Comparison of ENCODE assay signal across 20 cellular contexts in genomic region chr9:83034587-83034986, GRCh38. TPM values are rescaled to one million over a fixed set of nuclear protein-coding genes. Genes with fewer than 3 reads are reported as not detected.
DNase-seq lines count a peak whose midpoint lies in the region; ATAC-seq and TF ChIP-seq lines count a peak whose summit lies in the region.
"Had no signal": no experiment of that assay in that cellular context is flagged by ENCODE, and none has a peak within 500 bp of the region (broad histone marks: within the 10 kb centered on the region; RNA-seq: fewer than 3 reads in every experiment).

No MANE protein-coding gene starts in this region.

- H3K4me3 ChIP-seq in HCT116 (replicated peaks in 1 of 2; ENCODE audit: low read depth in 1 of 2, low read length in 2 of 2): no peak overlapping the region
- no peak overlapping the region for H3K4me3 ChIP-seq in Caco-2 (ENCODE audit: low read depth, low read length)
- H3K4me3 ChIP-seq: esophagus muscularis mucosa, heart right ventricle, K562, right atrium auricular region, SJSA1 had no signal

- no peaks in the 10 kb centered on the region for H3K4me1 Mint-ChIP-seq in Caco-2 (ENCODE audit: low read depth, unreplicated experiment)

- H3K9me2 ChIP-seq in HCT116 (ENCODE audit: insufficient read depth): no peaks in the 10 kb centered on the region

- H2AFZ ChIP-seq in HCT116 (ENCODE audit: low read depth, low read length, poor library complexity, severe bottlenecking): no peak overlapping the region

- DNase-seq in ACHN (peak; percentile 62), HCT116 (ENCODE audit: low read depth, low spot score) (no peak), RPMI7951 (ENCODE audit: low read depth) (peak; percentile 56), glomerular visceral epithelial cell (ENCODE audit: extremely low spot score) (peak; percentile 84), Caco-2 (no peak), GM20000 (ENCODE audit: low spot score) (no peak)
- DNase-seq: activated effector memory CD4-positive, alpha-beta T cell treated with anti-CD3 and anti-CD28 coated beads, Interleukin-2, amount 50 U/mL, for 16 hours; anterior cingulate cortex; COR-L47; heart right ventricle; left cardiac atrium; NCI-H1092 treated with DMSO at 0.1 percent for 48 hours; T-helper 9 cell had no signal

- TF ChIP-seq RAD21 in HCT116 (IDR thresholded peaks at IDR 0.05; ENCODE audit: low read depth): 0 out of 2 replicates have a peak, but pooled peaks have one; percentile 9

- no peak overlapping the region for H3K27ac Mint-ChIP-seq in Caco-2 (ENCODE audit: unreplicated experiment)
- H3K27ac Mint-ChIP-seq: dendritic cell treated with granulocyte-macrophage colony-stimulating factor and Interleukin-4, amounts not matched to agents 40 ng/mL and 50 ng/mL, for 4 days had no signal

- RAD21 ChIA-PET in HCT116 (lab: Charles Lee; ENCODE audit: low non-redundant PET in 1 of 2, low total read pairs in 2 of 2, uncharacterized antibody in 2 of 2, unreplicated experiment in 2 of 2): no interaction called here

- H3K9ac ChIP-seq in HCT116 (ENCODE audit: low read length): no peak overlapping the region

- TF ChIP-seq CTCF in HCT116 (IDR thresholded peaks at IDR 0.05 in 2 of 3, conservative IDR thresholded peaks at IDR 0.05 in 1 of 3; ENCODE audit: borderline replicate concordance in 1 of 3, insufficient read depth in 1 of 3, low read depth in 2 of 3, low read length in 2 of 3) (no peak), Caco-2 (IDR thresholded peaks at IDR 0.05; ENCODE audit: insufficient read depth in 1 of 2, low read depth in 1 of 2, low read length in 1 of 2, severe bottlenecking in 1 of 2, unreplicated experiment in 1 of 2) (no peak), GM20000 (IDR thresholded peaks at IDR 0.05; ENCODE audit: extremely low read depth, missing control alignments) (no peak)

- H3K4me1 ChIP-seq in HCT116 (ENCODE audit: control insufficient read depth in 1 of 2, insufficient read depth in 2 of 2, low read length in 2 of 2) (no peaks in the 10 kb centered on the region), Caco-2 (no peaks in the 10 kb centered on the region)
- H3K4me1 ChIP-seq: esophagus muscularis mucosa, heart right ventricle, right atrium auricular region had no signal

- CTCF ChIA-PET in HCT116 (lab: Charles Lee) (no interaction called here), Caco-2 (lab: Charles Lee) (no interaction called here)

- H3K27me3 Mint-ChIP-seq in Caco-2 (ENCODE audit: insufficient read depth, unreplicated experiment): no peaks in the 10 kb centered on the region
- H3K27me3 Mint-ChIP-seq: dendritic cell treated with granulocyte-macrophage colony-stimulating factor and Interleukin-4, amounts not matched to agents 40 ng/mL and 50 ng/mL, for 4 days had no signal

- no peak overlapping the region for H3K27ac ChIP-seq in HCT116 (ENCODE audit: low read depth, low read length)
- H3K27ac ChIP-seq: esophagus muscularis mucosa, heart right ventricle, right atrium auricular region, SJSA1 had no signal

- no peaks in the 10 kb centered on the region for H3K36me3 ChIP-seq in HCT116 (ENCODE audit: control insufficient read depth in 1 of 2, insufficient read depth in 2 of 2, low read length in 2 of 2)
- no peaks in the 10 kb centered on the region for H3K36me3 ChIP-seq in Caco-2 (ENCODE audit: control insufficient read depth, insufficient read depth, low read length)
- H3K36me3 ChIP-seq: esophagus muscularis mucosa, heart right ventricle, right atrium auricular region, SJSA1 had no signal

- H4K20me1 ChIP-seq in HCT116 (ENCODE audit: insufficient read depth): no peaks in the 10 kb centered on the region

- H3K9me3 ChIP-seq in HCT116 (ENCODE audit: control insufficient read depth in 1 of 2, insufficient read depth in 1 of 2, low read depth in 1 of 2, low read length in 2 of 2) (no peaks in the 10 kb centered on the region), Caco-2 (no peaks in the 10 kb centered on the region)
- H3K9me3 ChIP-seq: esophagus muscularis mucosa, heart right ventricle, right atrium auricular region, SJSA1 had no signal

- no peaks in the 10 kb centered on the region for H3K27me3 ChIP-seq in HCT116 (ENCODE audit: insufficient read depth, low read length)
- H3K27me3 ChIP-seq in Caco-2 (replicated peaks; ENCODE audit: control insufficient read depth, insufficient read depth, low read length): no peaks in the 10 kb centered on the region
- H3K27me3 ChIP-seq: right atrium auricular region, SJSA1 had no signal

- H3K9me3 Mint-ChIP-seq in Caco-2 (ENCODE audit: unreplicated experiment): no peaks in the 10 kb centered on the region
- H3K9me3 Mint-ChIP-seq: dendritic cell treated with granulocyte-macrophage colony-stimulating factor and Interleukin-4, amounts not matched to agents 40 ng/mL and 50 ng/mL, for 4 days had no signal

- no peak overlapping the region for H3K4me2 ChIP-seq in HCT116 (ENCODE audit: low read length)

- no peak for TF ChIP-seq POLR2A in HCT116 (IDR thresholded peaks at IDR 0.05; ENCODE audit: borderline replicate concordance, extremely low read depth, insufficient read depth, insufficient read length)

- peak; percentile 32; the same call in 1 of the 2 replicates for ATAC-seq in HCT116
- ATAC-seq in GM19397 (IDR thresholded peaks at IDR 0.05; ENCODE audit: unreplicated experiment): no peak
- no peak for ATAC-seq in GM21526 (IDR thresholded peaks at IDR 0.05; ENCODE audit: low FRiP score, unreplicated experiment)
- ATAC-seq: heart right ventricle, K562, left cardiac atrium had no signal

- H3K79me2 ChIP-seq in HCT116 (ENCODE audit: insufficient read depth, low read length): no peaks in the 10 kb centered on the region

- intact Hi-C loops in HCT116 (cut with micrococcal nuclease) (no loop called here), Caco-2 (cut with micrococcal nuclease; ENCODE audit: unreplicated experiment) (no loop called here)

- H3K4me3 Mint-ChIP-seq in Caco-2 (ENCODE audit: unreplicated experiment): no peak overlapping the region
- H3K4me3 Mint-ChIP-seq: dendritic cell treated with granulocyte-macrophage colony-stimulating factor and Interleukin-4, amounts not matched to agents 40 ng/mL and 50 ng/mL, for 4 days had no signal

- in situ Hi-C loops in ACHN (cut with HindIII; ENCODE audit: low pct_ligation_motif_present, low pct_unique_long_range_greater_than_20kb, low sequenced_read_pairs): loop anchor here (25.0 kb wide), 1 partner anchor 903 kb away; no protein-coding TSS in a partner anchor

- BruUV-seq in HCT116 (replicated peaks; lab: Mats Ljungman, UMichigan): no TSS peak
- no TSS peak for BruUV-seq in Caco-2 (replicated peaks; lab: Mats Ljungman, UMichigan)

- POLR2A ChIA-PET in HCT116 (lab: Charles Lee): no interaction called here
- POLR2A ChIA-PET in Caco-2 (lab: Charles Lee): no interaction called here

- H3K36me3 Mint-ChIP-seq in Caco-2 (ENCODE audit: insufficient read depth, unreplicated experiment): no peaks in the 10 kb centered on the region

TF ChIP-seq in HCT116, 20 proteins besides CTCF, POLR2A, EP300 and RAD21:
- no peak for TF ChIP-seq ZBTB33 (IDR thresholded peaks at IDR 0.05; ENCODE audit: extremely low read depth, insufficient replicate concordance, low read length)
- no peak for TF ChIP-seq POLR2AphosphoS5 (IDR thresholded peaks at IDR 0.05; ENCODE audit: low read depth, low read length)
- no peak for TF ChIP-seq ZFX (IDR thresholded peaks at IDR 0.05)
- TF ChIP-seq JUND (IDR thresholded peaks at IDR 0.05): no peak
- no peak for TF ChIP-seq CBX3 (IDR thresholded peaks at IDR 0.05; ENCODE audit: low read depth)
- no peak for TF ChIP-seq ZNF274 (IDR thresholded peaks at IDR 0.05; ENCODE audit: low read depth, low read length)
- no peak for TF ChIP-seq TCF7L2 (IDR thresholded peaks at IDR 0.05; ENCODE audit: borderline replicate concordance, extremely low read depth, insufficient read depth, insufficient read length)
- no peak for TF ChIP-seq EZH2phosphoT487 (IDR thresholded peaks at IDR 0.05; ENCODE audit: borderline replicate concordance)
TF ChIP-seq in HCT116: peak in this region for 0.

RNA-seq across cellular contexts. Expression of gene RASEF, which starts 28.4 kb away (rescaled TPM):
- total RNA-seq in HCT116 (2021; ENCODE audit: unreplicated experiment) (0.12 TPM), Caco-2 (2022) (0.32 and 0.39 TPM in 2 replicates)
- polyA plus RNA-seq in HCT116 (2012): 0.10 TPM in 2 replicates
- 1.3 and 1.4 TPM in 2 replicates for total RNA-seq in RPMI7951 (2014; rRNA removed; shearing (Covaris generic))

Comparison
In these comparisons a context has a peak if more than half of its experiments do, and no peak if none do; other contexts are left out.
1. DNase-seq: peak in ACHN (single experiment), RPMI7951 (single experiment) and glomerular visceral epithelial cell (single experiment); none in HCT116 (single experiment), Caco-2 (0 of 2) and GM20000 (single experiment).